Comparison of ENCODE assay signal across 1 cellular context in the genomic region with DNA sequence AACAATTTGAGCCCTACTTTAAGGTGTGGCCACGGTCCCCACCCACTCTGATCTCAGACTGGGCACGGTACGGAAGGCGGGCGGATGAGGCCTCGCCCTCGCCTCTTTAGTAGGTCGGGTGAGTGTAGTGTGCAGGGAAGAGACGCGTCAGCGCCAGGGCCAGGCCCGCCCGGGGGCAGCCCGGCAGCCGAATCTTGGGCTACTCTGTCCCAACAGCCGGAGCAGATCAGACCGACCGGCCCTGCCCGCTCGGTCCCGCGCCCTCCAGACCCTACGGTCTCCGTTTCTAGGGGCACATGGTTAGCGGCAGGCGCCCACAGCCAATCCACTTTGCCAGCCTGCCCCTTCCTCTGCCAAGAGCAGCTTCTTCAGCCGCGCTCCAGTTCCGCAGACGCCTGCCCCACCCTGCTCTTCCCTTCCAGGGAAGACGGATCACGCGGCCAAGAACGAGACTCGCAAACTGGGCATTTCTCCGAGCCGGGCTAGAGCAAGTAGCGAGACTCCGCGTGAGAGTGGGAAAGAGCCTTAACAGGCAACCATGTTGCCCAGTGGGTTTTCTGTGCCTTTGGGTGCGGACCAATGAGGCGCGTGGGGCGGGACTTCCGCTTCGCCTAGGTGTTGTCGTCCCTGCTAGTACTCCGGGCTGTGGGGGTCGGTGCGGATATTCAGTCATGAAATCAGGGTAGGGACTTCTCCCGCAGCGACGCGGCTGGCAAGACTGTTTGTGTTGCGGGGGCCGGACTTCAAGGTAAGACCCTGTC.
TF ChIP-seq lines count a peak whose summit lies in the region.

A gene with protein sequence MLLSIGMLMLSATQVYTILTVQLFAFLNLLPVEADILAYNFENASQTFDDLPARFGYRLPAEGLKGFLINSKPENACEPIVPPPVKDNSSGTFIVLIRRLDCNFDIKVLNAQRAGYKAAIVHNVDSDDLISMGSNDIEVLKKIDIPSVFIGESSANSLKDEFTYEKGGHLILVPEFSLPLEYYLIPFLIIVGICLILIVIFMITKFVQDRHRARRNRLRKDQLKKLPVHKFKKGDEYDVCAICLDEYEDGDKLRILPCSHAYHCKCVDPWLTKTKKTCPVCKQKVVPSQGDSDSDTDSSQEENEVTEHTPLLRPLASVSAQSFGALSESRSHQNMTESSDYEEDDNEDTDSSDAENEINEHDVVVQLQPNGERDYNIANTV (plus strand): TSS at position 610 of the 761 bp plus-strand sequence. CDS start 32,812 bp downstream, outside the sequence.

TF ChIP-seq in HepG2, 621 proteins besides CTCF, POLR2A, EP300 and RAD21 (continued from another document and continues in another):
- TF ChIP-seq, protein P1, sequence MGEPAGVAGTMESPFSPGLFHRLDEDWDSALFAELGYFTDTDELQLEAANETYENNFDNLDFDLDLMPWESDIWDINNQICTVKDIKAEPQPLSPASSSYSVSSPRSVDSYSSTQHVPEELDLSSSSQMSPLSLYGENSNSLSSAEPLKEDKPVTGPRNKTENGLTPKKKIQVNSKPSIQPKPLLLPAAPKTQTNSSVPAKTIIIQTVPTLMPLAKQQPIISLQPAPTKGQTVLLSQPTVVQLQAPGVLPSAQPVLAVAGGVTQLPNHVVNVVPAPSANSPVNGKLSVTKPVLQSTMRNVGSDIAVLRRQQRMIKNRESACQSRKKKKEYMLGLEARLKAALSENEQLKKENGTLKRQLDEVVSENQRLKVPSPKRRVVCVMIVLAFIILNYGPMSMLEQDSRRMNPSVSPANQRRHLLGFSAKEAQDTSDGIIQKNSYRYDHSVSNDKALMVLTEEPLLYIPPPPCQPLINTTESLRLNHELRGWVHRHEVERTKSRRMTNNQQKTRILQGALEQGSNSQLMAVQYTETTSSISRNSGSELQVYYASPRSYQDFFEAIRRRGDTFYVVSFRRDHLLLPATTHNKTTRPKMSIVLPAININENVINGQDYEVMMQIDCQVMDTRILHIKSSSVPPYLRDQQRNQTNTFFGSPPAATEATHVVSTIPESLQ (CRISPR knock-in tag; conservative IDR thresholded peaks at IDR 0.05) = no peak; the same call in 1 of the 2 replicates
- TF ChIP-seq GLI4 (CRISPR knock-in tag; IDR thresholded peaks at IDR 0.05; ENCODE audit: borderline replicate concordance) (no peak; the same call in 1 of the 2 replicates), PHF21A (CRISPR knock-in tag; IDR thresholded peaks at IDR 0.05) (peak; percentile 61; the same call in 1 of the 2 replicates), ZBTB21 (CRISPR knock-in tag; IDR thresholded peaks at IDR 0.05) (no peak), ZNF850 (CRISPR knock-in tag; conservative IDR thresholded peaks at IDR 0.05) (0 out of 2 replicates have a peak, but pooled peaks have one; percentile 59), ZSCAN9 (CRISPR knock-in tag; IDR thresholded peaks at IDR 0.05; ENCODE audit: borderline replicate concordance) (peak; percentile 21; the same call in 1 of the 2 replicates), ZNF816 (CRISPR knock-in tag; IDR thresholded peaks at IDR 0.05; ENCODE audit: borderline replicate concordance) (no peak; the same call in 1 of the 2 replicates), KAT2B (IDR thresholded peaks at IDR 0.05; ENCODE audit: borderline replicate concordance, low read depth, low read length) (no peak), THAP11 (CRISPR knock-in tag; IDR thresholded peaks at IDR 0.05) (peak; percentile 18; the same call in 1 of the 2 replicates), U2AF2 (IDR thresholded peaks at IDR 0.05; ENCODE audit: low read depth, low read length) (no peak), SOX6 (IDR thresholded peaks at IDR 0.05) (no peak), SOX6 (CRISPR knock-in tag; IDR thresholded peaks at IDR 0.05) (peak; percentile 67), SIN3B (IDR thresholded peaks at IDR 0.05; ENCODE audit: low read length) (no peak), FOSL1 (CRISPR knock-in tag; IDR thresholded peaks at IDR 0.05; ENCODE audit: borderline replicate concordance) (no peak), ZNF552 (CRISPR knock-in tag; IDR thresholded peaks at IDR 0.05; ENCODE audit: borderline replicate concordance) (no peak), ZNF619 (CRISPR knock-in tag; IDR thresholded peaks at IDR 0.05) (no peak; the same call in 1 of the 2 replicates), SP2 (CRISPR knock-in tag; IDR thresholded peaks at IDR 0.05) (peak; percentile 97), HOXA3 (CRISPR knock-in tag; IDR thresholded peaks at IDR 0.05) (no peak; the same call in 1 of the 2 replicates), ASH2L (IDR thresholded peaks at IDR 0.05; ENCODE audit: insufficient read length, low read depth, low read length) (peak; percentile 61), CHD2 (IDR thresholded peaks at IDR 0.05; ENCODE audit: low read depth, low read length) (peak; percentile 42; the same call in 1 of the 2 replicates), CREB1 (IDR thresholded peaks at IDR 0.05) (peak; percentile 41; the same call in 1 of the 2 replicates), CREB1 (CRISPR knock-in tag; IDR thresholded peaks at IDR 0.05) (no peak; the same call in 1 of the 2 replicates), TCF7 (IDR thresholded peaks at IDR 0.05; ENCODE audit: low read depth) (no peak), ZFP90 (CRISPR knock-in tag; IDR thresholded peaks at IDR 0.05; ENCODE audit: borderline replicate concordance) (peak; percentile 25; the same call in 1 of the 2 replicates), ZC3H4 (CRISPR knock-in tag; IDR thresholded peaks at IDR 0.05; ENCODE audit: borderline replicate concordance) (no peak), ZSCAN21 (CRISPR knock-in tag; IDR thresholded peaks at IDR 0.05; ENCODE audit: borderline replicate concordance) (peak; percentile 86), ZNF484 (CRISPR knock-in tag; IDR thresholded peaks at IDR 0.05; ENCODE audit: borderline replicate concordance, low read depth) (no peak), AGO1 (IDR thresholded peaks at IDR 0.05; ENCODE audit: low read depth, low read length, poor library complexity, severe bottlenecking) (peak; percentile 74), ZNF24 (IDR thresholded peaks at IDR 0.05) (no peak), ZSCAN29 (CRISPR knock-in tag; conservative IDR thresholded peaks at IDR 0.05) (0 out of 2 replicates have a peak, but pooled peaks have one; percentile 46), ZNF879 (CRISPR knock-in tag; IDR thresholded peaks at IDR 0.05) (peak; percentile 92; the same call in 1 of the 2 replicates), ZNF292 (CRISPR knock-in tag; IDR thresholded peaks at IDR 0.05; ENCODE audit: borderline replicate concordance, low read depth) (peak; percentile 64; the same call in 1 of the 2 replicates), GATAD2A (CRISPR knock-in tag; IDR thresholded peaks at IDR 0.05) (peak; percentile 51), NR2F1 (CRISPR knock-in tag; IDR thresholded peaks at IDR 0.05) (0 out of 4 replicates have a peak, but pooled peaks of 1 of the 2 experiments have one; percentile 3)
- TF ChIP-seq, protein P2, sequence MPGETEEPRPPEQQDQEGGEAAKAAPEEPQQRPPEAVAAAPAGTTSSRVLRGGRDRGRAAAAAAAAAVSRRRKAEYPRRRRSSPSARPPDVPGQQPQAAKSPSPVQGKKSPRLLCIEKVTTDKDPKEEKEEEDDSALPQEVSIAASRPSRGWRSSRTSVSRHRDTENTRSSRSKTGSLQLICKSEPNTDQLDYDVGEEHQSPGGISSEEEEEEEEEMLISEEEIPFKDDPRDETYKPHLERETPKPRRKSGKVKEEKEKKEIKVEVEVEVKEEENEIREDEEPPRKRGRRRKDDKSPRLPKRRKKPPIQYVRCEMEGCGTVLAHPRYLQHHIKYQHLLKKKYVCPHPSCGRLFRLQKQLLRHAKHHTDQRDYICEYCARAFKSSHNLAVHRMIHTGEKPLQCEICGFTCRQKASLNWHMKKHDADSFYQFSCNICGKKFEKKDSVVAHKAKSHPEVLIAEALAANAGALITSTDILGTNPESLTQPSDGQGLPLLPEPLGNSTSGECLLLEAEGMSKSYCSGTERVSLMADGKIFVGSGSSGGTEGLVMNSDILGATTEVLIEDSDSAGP (CRISPR knock-in tag; IDR thresholded peaks at IDR 0.05; ENCODE audit: borderline replicate concordance) = peak; percentile 92; the same call in 1 of the 2 replicates
- TF ChIP-seq, protein P3, sequence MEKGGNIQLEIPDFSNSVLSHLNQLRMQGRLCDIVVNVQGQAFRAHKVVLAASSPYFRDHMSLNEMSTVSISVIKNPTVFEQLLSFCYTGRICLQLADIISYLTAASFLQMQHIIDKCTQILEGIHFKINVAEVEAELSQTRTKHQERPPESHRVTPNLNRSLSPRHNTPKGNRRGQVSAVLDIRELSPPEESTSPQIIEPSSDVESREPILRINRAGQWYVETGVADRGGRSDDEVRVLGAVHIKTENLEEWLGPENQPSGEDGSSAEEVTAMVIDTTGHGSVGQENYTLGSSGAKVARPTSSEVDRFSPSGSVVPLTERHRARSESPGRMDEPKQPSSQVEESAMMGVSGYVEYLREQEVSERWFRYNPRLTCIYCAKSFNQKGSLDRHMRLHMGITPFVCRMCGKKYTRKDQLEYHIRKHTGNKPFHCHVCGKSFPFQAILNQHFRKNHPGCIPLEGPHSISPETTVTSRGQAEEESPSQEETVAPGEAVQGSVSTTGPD (CRISPR knock-in tag; IDR thresholded peaks at IDR 0.05) = peak; percentile 36; the same call in 1 of the 2 replicates
- TF ChIP-seq, protein P4, sequence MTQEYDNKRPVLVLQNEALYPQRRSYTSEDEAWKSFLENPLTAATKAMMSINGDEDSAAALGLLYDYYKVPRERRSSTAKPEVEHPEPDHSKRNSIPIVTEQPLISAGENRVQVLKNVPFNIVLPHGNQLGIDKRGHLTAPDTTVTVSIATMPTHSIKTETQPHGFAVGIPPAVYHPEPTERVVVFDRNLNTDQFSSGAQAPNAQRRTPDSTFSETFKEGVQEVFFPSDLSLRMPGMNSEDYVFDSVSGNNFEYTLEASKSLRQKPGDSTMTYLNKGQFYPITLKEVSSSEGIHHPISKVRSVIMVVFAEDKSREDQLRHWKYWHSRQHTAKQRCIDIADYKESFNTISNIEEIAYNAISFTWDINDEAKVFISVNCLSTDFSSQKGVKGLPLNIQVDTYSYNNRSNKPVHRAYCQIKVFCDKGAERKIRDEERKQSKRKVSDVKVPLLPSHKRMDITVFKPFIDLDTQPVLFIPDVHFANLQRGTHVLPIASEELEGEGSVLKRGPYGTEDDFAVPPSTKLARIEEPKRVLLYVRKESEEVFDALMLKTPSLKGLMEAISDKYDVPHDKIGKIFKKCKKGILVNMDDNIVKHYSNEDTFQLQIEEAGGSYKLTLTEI (CRISPR knock-in tag; conservative IDR thresholded peaks at IDR 0.05) = no peak
- TF ChIP-seq, protein P5, sequence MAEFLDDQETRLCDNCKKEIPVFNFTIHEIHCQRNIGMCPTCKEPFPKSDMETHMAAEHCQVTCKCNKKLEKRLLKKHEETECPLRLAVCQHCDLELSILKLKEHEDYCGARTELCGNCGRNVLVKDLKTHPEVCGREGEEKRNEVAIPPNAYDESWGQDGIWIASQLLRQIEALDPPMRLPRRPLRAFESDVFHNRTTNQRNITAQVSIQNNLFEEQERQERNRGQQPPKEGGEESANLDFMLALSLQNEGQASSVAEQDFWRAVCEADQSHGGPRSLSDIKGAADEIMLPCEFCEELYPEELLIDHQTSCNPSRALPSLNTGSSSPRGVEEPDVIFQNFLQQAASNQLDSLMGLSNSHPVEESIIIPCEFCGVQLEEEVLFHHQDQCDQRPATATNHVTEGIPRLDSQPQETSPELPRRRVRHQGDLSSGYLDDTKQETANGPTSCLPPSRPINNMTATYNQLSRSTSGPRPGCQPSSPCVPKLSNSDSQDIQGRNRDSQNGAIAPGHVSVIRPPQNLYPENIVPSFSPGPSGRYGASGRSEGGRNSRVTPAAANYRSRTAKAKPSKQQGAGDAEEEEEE (CRISPR knock-in tag; IDR thresholded peaks at IDR 0.05; ENCODE audit: borderline replicate concordance) = no peak
- TF ChIP-seq, protein P6, sequence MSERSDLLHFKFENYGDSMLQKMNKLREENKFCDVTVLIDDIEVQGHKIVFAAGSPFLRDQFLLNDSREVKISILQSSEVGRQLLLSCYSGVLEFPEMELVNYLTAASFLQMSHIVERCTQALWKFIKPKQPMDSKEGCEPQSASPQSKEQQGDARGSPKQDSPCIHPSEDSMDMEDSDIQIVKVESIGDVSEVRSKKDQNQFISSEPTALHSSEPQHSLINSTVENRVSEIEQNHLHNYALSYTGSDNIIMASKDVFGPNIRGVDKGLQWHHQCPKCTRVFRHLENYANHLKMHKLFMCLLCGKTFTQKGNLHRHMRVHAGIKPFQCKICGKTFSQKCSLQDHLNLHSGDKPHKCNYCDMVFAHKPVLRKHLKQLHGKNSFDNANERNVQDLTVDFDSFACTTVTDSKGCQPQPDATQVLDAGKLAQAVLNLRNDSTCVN (CRISPR knock-in tag; IDR thresholded peaks at IDR 0.05; ENCODE audit: borderline replicate concordance) = peak; percentile 25; the same call in 1 of the 2 replicates
